19 cellular contexts compared by ENCODE assay signal in the genomic region with DNA sequence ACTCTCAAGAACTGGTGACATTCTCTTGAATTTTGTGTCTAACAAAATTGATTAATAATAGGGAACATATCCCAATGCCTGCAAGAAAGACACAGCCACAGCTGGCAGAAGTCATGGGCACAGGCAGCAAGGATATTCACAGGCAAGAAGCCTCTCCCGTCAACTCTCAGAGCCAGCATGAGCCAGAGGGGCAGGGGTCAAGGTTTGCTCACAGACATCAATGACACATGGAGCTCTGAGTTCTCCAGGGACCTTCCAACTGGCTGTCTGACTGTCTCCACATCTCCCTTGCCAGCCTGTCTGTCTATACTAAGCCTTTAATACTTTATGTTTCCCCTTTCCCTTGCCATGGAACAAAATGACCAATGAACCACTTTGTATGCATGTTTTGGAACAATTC.
"Had no signal": no experiment of that assay in that cellular context is flagged by ENCODE, and none has a peak within 500 bp of the region (broad histone marks: within the 10 kb centered on the region; RNA-seq: fewer than 3 reads in every experiment).

No MANE protein-coding gene starts in this region.

- H3K27ac ChIP-seq: breast epithelium, coronary artery, esophagus muscularis mucosa, gastroesophageal sphincter, heart left ventricle had no signal

- H3K36me3 ChIP-seq: breast epithelium, esophagus muscularis mucosa, gastroesophageal sphincter, heart left ventricle, thyroid gland had no signal

- DNase-seq: activated CD4-positive, alpha-beta T cell treated with anti-CD3 and anti-CD28 coated beads for 1 hour; activated CD4-positive, alpha-beta T cell treated with anti-CD3 and anti-CD28 coated beads, Interleukin-2, amount 50 U/mL, for 1 hour; activated CD8-positive, alpha-beta memory T cell treated with anti-CD3 and anti-CD28 coated beads for 24 hours; activated CD8-positive, alpha-beta memory T cell treated with anti-CD3 and anti-CD28 coated beads, Interleukin-2, amount 50 U/mL, for 4 hours; activated naive CD4-positive, alpha-beta T cell; activated T-cell treated with anti-CD3 and anti-CD28 coated beads, Interleukin-2, amount 50 U/mL, for 24 hours; amniotic stem cell; heart left ventricle; posterior cingulate gyrus; stimulated activated CD4-positive, alpha-beta T cell treated with anti-CD3 and anti-CD28 coated beads, Interleukin-2, amount 100 ng/mL, for 48 hours; stimulated activated CD8-positive, alpha-beta memory T cell treated with anti-CD3 and anti-CD28 coated beads, Interleukin-4, amount 100 ng/mL, for 48 hours; stimulated activated naive B cell treated with anti-CD40 and anti-IgM and Interleukin-4, amounts not matched to agents 10 μg/mL and 1 μg/mL and 100 μg/mL, for 72 hours; T-helper 1 cell; thyroid gland had no signal

- H3K27me3 ChIP-seq: breast epithelium, esophagus muscularis mucosa, gastroesophageal sphincter, thyroid gland had no signal

- ATAC-seq: gastroesophageal sphincter; heart left ventricle; sciatic nerve; stimulated activated naive B cell treated with anti-CD40 and anti-IgM and Interleukin-4, amounts not matched to agents 10 μg/mL and 1 μg/mL and 100 μg/mL, for 72 hours had no signal

- H3K9me3 ChIP-seq: breast epithelium, esophagus muscularis mucosa, gastroesophageal sphincter, heart left ventricle, thyroid gland had no signal

- H3K4me3 ChIP-seq: breast epithelium, coronary artery, esophagus muscularis mucosa, gastroesophageal sphincter, heart left ventricle, thyroid gland had no signal
